1 cellular context compared by ENCODE assay signal in the genomic region with DNA sequence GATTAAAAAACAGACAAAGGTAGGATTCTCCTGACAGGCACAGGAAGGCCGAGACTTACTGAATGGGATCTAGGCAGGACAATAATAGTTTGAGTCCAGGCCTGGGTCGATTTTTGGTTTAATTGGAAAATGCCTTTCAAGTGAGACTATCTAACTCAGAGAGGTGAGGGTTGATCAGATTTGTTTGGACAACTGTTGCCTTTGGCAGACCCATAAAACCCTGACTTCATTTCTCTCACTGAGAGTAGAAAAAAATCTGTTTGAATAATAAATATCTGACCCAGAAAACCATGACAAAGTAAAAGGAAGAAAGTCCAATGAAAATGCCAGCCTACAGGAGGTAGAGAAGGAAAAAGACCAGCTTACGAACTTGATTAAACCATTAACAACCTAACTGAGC.
TF ChIP-seq lines count a peak whose summit lies in the region.

No MANE protein-coding gene starts in this region.

TF ChIP-seq in HepG2, 621 proteins besides CTCF, POLR2A, EP300 and RAD21 (continued from another document):
- TF ChIP-seq ZNF609 (CRISPR knock-in tag; IDR thresholded peaks at IDR 0.05; ENCODE audit: borderline replicate concordance): no peak
